Comparison of ENCODE assay signal across 9 cellular contexts in genomic region chr4:62709618-62710252, GRCh38.
A peak's percentile ranks its signal among the peaks of the same experiment; 100 is the strongest.
DNase-seq lines count a peak whose midpoint lies in the region; ATAC-seq and TF ChIP-seq lines count a peak whose summit lies in the region.
"Had no signal": no experiment of that assay in that cellular context is flagged by ENCODE, and none has a peak within 500 bp of the region (broad histone marks: within the 10 kb centered on the region; RNA-seq: fewer than 3 reads in every experiment).

No MANE protein-coding gene starts in this region.

- DNase-seq in NCI-H2029 treated with DMSO at 0.1 percent for 48 hours (lab: John Stamatoyannopoulos, UW) (peak; percentile 18), NCI-H2029 (lab: John Stamatoyannopoulos, UW) (no peak), NCI-H2107 treated with DMSO at 0.1 percent for 48 hours (lab: John Stamatoyannopoulos, UW; ENCODE audit: unreplicated experiment) (peak; percentile 19), astrocyte of the spinal cord (ENCODE audit: low read depth, low spot score) (peak; percentile 43), kidney glomerular epithelial cell (lab: John Stamatoyannopoulos, UW) (peak; percentile 31), DMS79 treated with DMSO at 0.1 percent for 48 hours (lab: John Stamatoyannopoulos, UW) (no peak)
- DNase-seq in activated effector memory CD4-positive, alpha-beta T cell treated with anti-CD3 and anti-CD28 coated beads, Interleukin-2, amount 50 U/mL, for 16 hours = no peak
- DNase-seq: activated B cell treated with CpG ODN at 0.5 μM for 24 hours had no signal

- TF ChIP-seq CTCF in astrocyte of the spinal cord (IDR thresholded peaks at IDR 0.05; ENCODE audit: low read depth, low read length) = peak; percentile 37

- in situ Hi-C loops in astrocyte of the spinal cord (cut with HindIII; ENCODE audit: low sequenced_read_pairs) = no loop called here

- no peak overlapping the region for H3K4me3 ChIP-seq in astrocyte of the spinal cord (ENCODE audit: low read depth, low read length)

- no peak for ATAC-seq in GM18907 (IDR thresholded peaks at IDR 0.05; ENCODE audit: unreplicated experiment)

Comparison
In these comparisons a context has a peak if more than half of its experiments do, and no peak if none do; other contexts are left out.
1. DNase-seq: peak in NCI-H2029 treated with DMSO at 0.1 percent for 48 hours (single experiment), NCI-H2107 treated with DMSO at 0.1 percent for 48 hours (single experiment), astrocyte of the spinal cord (single experiment) and kidney glomerular epithelial cell (single experiment); none in NCI-H2029 (single experiment), DMS79 treated with DMSO at 0.1 percent for 48 hours (single experiment) and activated effector memory CD4-positive, alpha-beta T cell treated with anti-CD3 and anti-CD28 coated beads, Interleukin-2, amount 50 U/mL, for 16 hours (single experiment).